20 cellular contexts compared by ENCODE assay signal in genomic region chr1:3706651-3707297, GRCh38. TPM values are rescaled to one million over a fixed set of nuclear protein-coding genes. Genes with fewer than 3 reads are reported as not detected.
A peak's percentile ranks its signal among the peaks of the same experiment; 100 is the strongest.
DNase-seq lines count a peak whose midpoint lies in the region; ATAC-seq, FAIRE-seq and TF ChIP-seq lines count a peak whose summit lies in the region.
"Had no signal": no experiment of that assay in that cellular context is flagged by ENCODE, and none has a peak within 500 bp of the region (broad histone marks: within the 10 kb centered on the region; RNA-seq: fewer than 3 reads in every experiment).

No MANE protein-coding gene starts in this region.

- H4K91ac ChIP-seq in H1 (replicated peaks; ENCODE audit: insufficient read length, low read length) (peak overlapping the region; percentile 27), neuronal stem cell (ENCODE audit: low read depth, low read length, poor library complexity) (no peak overlapping the region)

- H3K56ac ChIP-seq in H1 (replicated peaks; ENCODE audit: insufficient read length, low read depth, low read length), result no peak overlapping the region

- H2AFZ ChIP-seq in H1 (ENCODE audit: low read length) (no peak overlapping the region), neuronal stem cell (ENCODE audit: low read length) (no peak overlapping the region)
- H2AFZ ChIP-seq: GM23248 had no signal

- H3K23me2 ChIP-seq in H1 (ENCODE audit: low read depth, low read length), result no peaks in the 10 kb centered on the region; the same call in 1 of the 2 replicates

- no peaks in the 10 kb centered on the region for H3K79me2 ChIP-seq in H1 (ENCODE audit: control insufficient read depth in 1 of 2, insufficient read depth in 2 of 2, low read length in 2 of 2)

- peak overlapping the region; percentile 68 to 72; a peak in 3 of 4 replicates for H3K4me2 ChIP-seq in H1 (ENCODE audit: insufficient read depth in 1 of 2, low read depth in 2 of 2, low read length in 2 of 2)
- no peak overlapping the region for H3K4me2 ChIP-seq in neuronal stem cell (ENCODE audit: insufficient read depth, low read length, poor library complexity, severe bottlenecking)

- no peak overlapping the region for H2BK120ac ChIP-seq in H1 (replicated peaks; ENCODE audit: low read depth, low read length)
- H2BK120ac ChIP-seq in neuronal stem cell (ENCODE audit: low read depth, low read length), result no peak overlapping the region

- H4K20me1 ChIP-seq in H1 (replicated peaks in 1 of 2; ENCODE audit: control insufficient read depth in 1 of 2, insufficient read depth in 2 of 2, low read length in 2 of 2), result peaks cover 7 to 19% of the 10 kb centered on the region in 2 experiments

- H3K23ac ChIP-seq in H1 (ENCODE audit: insufficient read length) (no peak overlapping the region), neuronal stem cell (ENCODE audit: low read depth, low read length, poor library complexity) (peak overlapping the region; percentile 95)

- no peak overlapping the region for H3K18ac ChIP-seq in H1 (ENCODE audit: extremely low read depth, low read length)
- H3K18ac ChIP-seq in neuronal stem cell (ENCODE audit: low read length), result peak overlapping the region; percentile 83

- H3K9ac ChIP-seq in H1 (replicated peaks in 1 of 4; ENCODE audit: extremely low read depth in 1 of 4, low read depth in 3 of 4, low read length in 3 of 4) (no peak overlapping the region), neuronal stem cell (ENCODE audit: low read depth, low read length, poor library complexity) (no peak overlapping the region)
- H3K9ac ChIP-seq: GM23248 had no signal

- no peak for TF ChIP-seq POLR2A in H1 (IDR thresholded peaks at IDR 0.05; ENCODE audit: control extremely low read depth in 1 of 2, low read depth in 2 of 2, low read length in 2 of 2)

- no peak for TF ChIP-seq EP300 in H1 (IDR thresholded peaks at IDR 0.05; ENCODE audit: borderline replicate concordance in 1 of 2, low read depth in 2 of 2, low read length in 2 of 2)

- CTCF ChIA-PET in HEK293 (lab: Yijun Ruan, JAX), result no interaction called here
- CTCF ChIA-PET in H1 (lab: Charles Lee; ENCODE audit: partially characterized antibody), result interaction anchor here (1.0 to 4.7 kb wide), 5 partner anchors 7 to 92 kb away, joined by 3 to 24 read pairs (median 4); no protein-coding TSS in a partner anchor

- FAIRE-seq in H1 (lab: Jason Lieb, UNC), result no peak
- FAIRE-seq: A204.1, GM12891 had no signal

- 0 out of 2 replicates have a peak, but pooled peaks cover 2% of the 10 kb centered on the region for H3K4me1 ChIP-seq in HEK293 (ENCODE audit: control insufficient read depth, insufficient read depth, low read length)
- H3K4me1 ChIP-seq in H1 (replicated peaks in 1 of 4; ENCODE audit: control insufficient read depth in 3 of 4, insufficient read depth in 4 of 4, low read length in 3 of 4), result peaks cover 4 to 32% (median 27%) of the 10 kb centered on the region in 4 experiments
- peaks cover 11 to 19% of the 10 kb centered on the region in 2 donors for H3K4me1 ChIP-seq in neuronal stem cell (ENCODE audit: control insufficient read depth in 2 of 2, insufficient read depth in 1 of 2, low read depth in 1 of 2, low read length in 2 of 2)

- 0 out of 2 replicates have a peak overlapping the region, but pooled peaks have one; percentile 35 for H2BK5ac ChIP-seq in H1 (ENCODE audit: low read depth, low read length)
- H2BK5ac ChIP-seq in neuronal stem cell (ENCODE audit: low read length), result no peak overlapping the region

- DNase-seq in H1 (ENCODE audit: low read depth in 1 of 2, low spot score in 2 of 2) (no peak), neuronal stem cell (ENCODE audit: low spot score) (no peak), hypothalamus (lab: John Stamatoyannopoulos, UW) (no peak)
- DNase-seq: ACHN; BE2C; C1 segment of cervical spinal cord; CD4-positive, CD25-positive, alpha-beta regulatory T cell; CD8-positive, alpha-beta memory T cell; COR-L47; DMS 273 treated with DMSO at 0.1 percent for 48 hours; DMS53; DND-41; EL had no signal

- peaks cover 0 to 37% of the 10 kb centered on the region in 2 experiments; a peak in 1 of 3 replicates for H3K36me3 ChIP-seq in HEK293 (ENCODE audit: control insufficient read depth in 2 of 2, insufficient read depth in 1 of 2, low read length in 2 of 2)
- H3K36me3 ChIP-seq in H1 (ENCODE audit: control insufficient read depth in 2 of 4, insufficient read depth in 4 of 4, low read length in 3 of 4), result no peaks in the 10 kb centered on the region
- no peaks in the 10 kb centered on the region for H3K36me3 ChIP-seq in neuronal stem cell (replicated peaks in 1 of 2; ENCODE audit: control insufficient read depth in 2 of 2, insufficient read depth in 2 of 2, low read length in 2 of 2)
- H3K36me3 ChIP-seq: BE2C had no signal

- TF ChIP-seq RAD21 in H1 (IDR thresholded peaks at IDR 0.05 in 1 of 2, conservative IDR thresholded peaks at IDR 0.05 in 1 of 2; ENCODE audit: low read depth in 2 of 2, low read length in 2 of 2), result no peak

- H2BK12ac ChIP-seq in H1 (ENCODE audit: low read depth, low read length) (0 out of 2 replicates have a peak overlapping the region, but pooled peaks have one; percentile 80), neuronal stem cell (ENCODE audit: low read length) (peak overlapping the region; percentile 41)

- H2BK20ac ChIP-seq in H1 (ENCODE audit: low read length), result no peak overlapping the region

- no peak overlapping the region for H2BK15ac ChIP-seq in H1 (ENCODE audit: low read length)
- H2BK15ac ChIP-seq in neuronal stem cell (ENCODE audit: low read length), result peak overlapping the region; percentile 89

- H2AK5ac ChIP-seq in H1 (ENCODE audit: low read depth, low read length), result no peak overlapping the region
- H2AK5ac ChIP-seq in neuronal stem cell (ENCODE audit: low read depth, low read length), result peak overlapping the region; percentile 92

- peaks cover 0 to 17% (median 5%) of the 10 kb centered on the region in 4 experiments; a peak in 4 of 7 replicates for H3K27me3 ChIP-seq in H1 (replicated peaks in 1 of 4; ENCODE audit: control insufficient read depth in 3 of 4, extremely low read depth in 1 of 4, insufficient read depth in 3 of 4, low read length in 3 of 4)
- H3K27me3 ChIP-seq in neuronal stem cell (ENCODE audit: control insufficient read depth in 3 of 3, insufficient read depth in 3 of 3, low read depth in 1 of 3, low read length in 3 of 3), result peaks cover 0 to 88% (median 18%) of the 10 kb centered on the region in 3 experiments
- H3K27me3 ChIP-seq: BE2C had no signal

- H3K27ac ChIP-seq in HEK293 (ENCODE audit: extremely low read depth, low read depth, low read length) (no peak overlapping the region), H1 (ENCODE audit: low read depth, low read length) (no peak overlapping the region), neuronal stem cell (replicated peaks; ENCODE audit: low read length) (no peak overlapping the region)
- H3K27ac ChIP-seq: GM23248 had no signal

- H3K79me1 ChIP-seq in H1 (ENCODE audit: low read depth, low read length), result no peaks in the 10 kb centered on the region; the same call in 1 of the 2 replicates
- no peaks in the 10 kb centered on the region for H3K79me1 ChIP-seq in neuronal stem cell (ENCODE audit: low read depth, low read length)

- ATAC-seq in HG02885 (IDR thresholded peaks at IDR 0.05; ENCODE audit: poor library complexity, unreplicated experiment) (no peak), GM18519 (IDR thresholded peaks at IDR 0.05; ENCODE audit: low FRiP score, unreplicated experiment) (no peak)

- TF ChIP-seq CTCF in HEK293 (tag by site-specific recombination; IDR thresholded peaks at IDR 0.05) (no peak), H1 (IDR thresholded peaks at IDR 0.05; ENCODE audit: control extremely low read depth in 1 of 3, insufficient read depth in 1 of 3, low read depth in 1 of 3, low read length in 3 of 3) (no peak)

- H4K5ac ChIP-seq in H1 (ENCODE audit: insufficient read length, low read depth, low read length), result no peak overlapping the region

- H4K8ac ChIP-seq in H1 (ENCODE audit: extremely low read depth, insufficient read depth, low read length) (0 out of 2 replicates have a peak overlapping the region, but pooled peaks have one; percentile 5), neuronal stem cell (ENCODE audit: low read depth, low read length) (peak overlapping the region; percentile 17)

- H3K4ac ChIP-seq in H1 (replicated peaks; ENCODE audit: insufficient read length, low read depth, low read length), result no peak overlapping the region
- H3K4ac ChIP-seq in neuronal stem cell (ENCODE audit: low read length), result peak overlapping the region; percentile 84

- no peak overlapping the region for H3K14ac ChIP-seq in H1 (ENCODE audit: insufficient read length)
- peak overlapping the region; percentile 71 for H3K14ac ChIP-seq in neuronal stem cell (ENCODE audit: low read length)

- H3K9me3 ChIP-seq in HEK293 (ENCODE audit: control insufficient read depth, insufficient read depth, low read depth, low read length) (no peaks in the 10 kb centered on the region), H1 (ENCODE audit: insufficient read depth in 2 of 2, low read depth in 1 of 2, low read length in 1 of 2) (no peaks in the 10 kb centered on the region), neuronal stem cell (replicated peaks in 1 of 2; ENCODE audit: control insufficient read depth in 2 of 2, insufficient read depth in 1 of 2, low read depth in 1 of 2, low read length in 2 of 2) (no peaks in the 10 kb centered on the region)
- H3K9me3 ChIP-seq: BE2C had no signal

- 86% methylated on average over 21 of the region's 26 CpGs; no CpG with 5 or more reads in 1 of the 2 experiments for WGBS in H1 (ENCODE audit: extremely low coverage in 1 of 2, insufficient coverage in 1 of 2, insufficient read length in 1 of 2, insufficient replicate concordance in 2 of 2, low coverage in 1 of 2, low lambda C conversion rate in 2 of 2, missing lambda C conversion rate in 1 of 2), 2 experiments
- no CpG with 5 or more reads among the region's 26 CpGs for WGBS in neuronal stem cell (ENCODE audit: extremely low coverage in 2 of 2, insufficient read length in 2 of 2, insufficient replicate concordance in 1 of 2), 2 donors

- POLR2A ChIA-PET in HEK293 (lab: Yijun Ruan, JAX), result no interaction called here
- POLR2A ChIA-PET in H1 (lab: Charles Lee; ENCODE audit: partially characterized antibody), result interaction anchor here (1.3 to 1.6 kb wide), 2 partner anchors 11 to 14 kb away, joined by 5 read pairs; no protein-coding TSS in a partner anchor

- H3K4me3 ChIP-seq in HEK293 (ENCODE audit: low read depth, low read length) (no peak overlapping the region), H1 (ENCODE audit: extremely low read depth in 1 of 4, insufficient read depth in 2 of 4, low read depth in 3 of 4, low read length in 4 of 4) (peak overlapping the region in 1 of 4 experiments; percentile 49; a peak in 1 of 8 replicates), neuronal stem cell (ENCODE audit: low read length in 2 of 2) (no peak overlapping the region)
- H3K4me3 ChIP-seq: GM23248 had no signal

RNA-seq across cellular contexts. Expression of gene CCDC27, which starts 45.5 kb away (rescaled TPM):
- total RNA-seq in H1 (2021; fragmentation: NEBNext Ultra II Directional; extraction: Animal tissue kit (Norgen Biotek cat#: 25700)), result not detected in 2 replicates
- polyA plus RNA-seq in H1 (2011; rRNA removed), result 0.15 and 0.17 TPM in 2 replicates
- 0.12 TPM for polyA plus RNA-seq in H1 (2011; cell fraction: cytosol; rRNA removed)
- 0.26 TPM for polyA plus RNA-seq in H1 (2011; cell fraction: nucleus; rRNA removed)
- 0.08 to 0.36 TPM (median 0.20 TPM) in 4 replicates for polyA plus RNA-seq in H1 (2012, experiment 1 of 2)
- polyA plus RNA-seq in H1 (2012, experiment 2 of 2), result not detected
- polyA plus RNA-seq in H1 (2013, experiment 1 of 2), result 0.04 TPM
- polyA plus RNA-seq in H1 (2013, experiment 2 of 2), result 0.06 TPM
- polyA minus RNA-seq in H1 (2011; rRNA and poly(A)+ RNA removed), result 0.12 and 0.25 TPM in 2 replicates
- not detected for polyA minus RNA-seq in H1 (2011; cell fraction: cytosol; rRNA and poly(A)+ RNA removed)
- 0.20 TPM for polyA minus RNA-seq in H1 (2011; cell fraction: nucleus; rRNA and poly(A)+ RNA removed)
- not detected for polyA plus RNA-seq in neuronal stem cell (2013, experiment 1 of 2)
- not detected for polyA plus RNA-seq in neuronal stem cell (2013, experiment 2 of 2)
- total RNA-seq: CD4-positive, CD25-positive, alpha-beta regulatory T cell; CD8-positive, alpha-beta memory T cell; G401; GM23248 had no signal
- polyA plus RNA-seq: CD4-positive, CD25-positive, alpha-beta regulatory T cell; CD8-positive, alpha-beta memory T cell; GM23248 had no signal

RNA-seq across cellular contexts. Expression of gene TP73, which starts 54.5 kb away (rescaled TPM):
- 2.9 and 3.1 TPM in 2 replicates for total RNA-seq in H1 (2021; fragmentation: NEBNext Ultra II Directional; extraction: Animal tissue kit (Norgen Biotek cat#: 25700))
- 2.6 and 4.2 TPM in 2 replicates for polyA plus RNA-seq in H1 (2011; rRNA removed)
- 1.3 TPM for polyA plus RNA-seq in H1 (2011; cell fraction: cytosol; rRNA removed)
- 8.4 TPM for polyA plus RNA-seq in H1 (2011; cell fraction: nucleus; rRNA removed)
- polyA plus RNA-seq in H1 (2012, experiment 1 of 2), result 1.2 to 3.8 TPM (median 2.8 TPM) in 4 replicates
- polyA plus RNA-seq in H1 (2012, experiment 2 of 2), result 1.3 TPM
- 2.1 TPM for polyA plus RNA-seq in H1 (2013, experiment 1 of 2)
- polyA plus RNA-seq in H1 (2013, experiment 2 of 2), result 2.3 TPM
- polyA minus RNA-seq in H1 (2011; rRNA and poly(A)+ RNA removed), result 1.9 and 3.5 TPM in 2 replicates
- 3.4 TPM for polyA minus RNA-seq in H1 (2011; cell fraction: cytosol; rRNA and poly(A)+ RNA removed)
- polyA minus RNA-seq in H1 (2011; cell fraction: nucleus; rRNA and poly(A)+ RNA removed), result 6.7 TPM
- 0.18 TPM for polyA plus RNA-seq in neuronal stem cell (2013, experiment 1 of 2)
- 0.19 TPM for polyA plus RNA-seq in neuronal stem cell (2013, experiment 2 of 2)
- total RNA-seq: CD4-positive, CD25-positive, alpha-beta regulatory T cell; GM23248 had no signal
- polyA plus RNA-seq: GM23248 had no signal

RNA-seq across cellular contexts. Expression of gene WRAP73, which starts 56.9 kb away (rescaled TPM):
- 29.7 and 30.3 TPM in 2 replicates for total RNA-seq in H1 (2021; fragmentation: NEBNext Ultra II Directional; extraction: Animal tissue kit (Norgen Biotek cat#: 25700))
- 50.7 and 66.4 TPM in 2 replicates for polyA plus RNA-seq in H1 (2011; rRNA removed)
- polyA plus RNA-seq in H1 (2011; cell fraction: cytosol; rRNA removed), result 54.2 TPM
- 183 TPM for polyA plus RNA-seq in H1 (2011; cell fraction: nucleus; rRNA removed)
- polyA plus RNA-seq in H1 (2012, experiment 1 of 2), result 29.1 to 37.1 TPM (median 32.3 TPM) in 4 replicates
- polyA plus RNA-seq in H1 (2012, experiment 2 of 2), result 26.5 TPM
- polyA plus RNA-seq in H1 (2013, experiment 1 of 2), result 23.2 TPM
- polyA plus RNA-seq in H1 (2013, experiment 2 of 2), result 21.4 TPM
- polyA minus RNA-seq in H1 (2011; rRNA and poly(A)+ RNA removed), result 32.3 and 34.3 TPM in 2 replicates
- polyA minus RNA-seq in H1 (2011; cell fraction: cytosol; rRNA and poly(A)+ RNA removed), result 25.3 TPM
- polyA minus RNA-seq in H1 (2011; cell fraction: nucleus; rRNA and poly(A)+ RNA removed), result 44.8 TPM
- polyA plus RNA-seq in neuronal stem cell (2013, experiment 1 of 2), result 24.6 TPM
- polyA plus RNA-seq in neuronal stem cell (2013, experiment 2 of 2), result 25.7 TPM
